In the genomic region with DNA sequence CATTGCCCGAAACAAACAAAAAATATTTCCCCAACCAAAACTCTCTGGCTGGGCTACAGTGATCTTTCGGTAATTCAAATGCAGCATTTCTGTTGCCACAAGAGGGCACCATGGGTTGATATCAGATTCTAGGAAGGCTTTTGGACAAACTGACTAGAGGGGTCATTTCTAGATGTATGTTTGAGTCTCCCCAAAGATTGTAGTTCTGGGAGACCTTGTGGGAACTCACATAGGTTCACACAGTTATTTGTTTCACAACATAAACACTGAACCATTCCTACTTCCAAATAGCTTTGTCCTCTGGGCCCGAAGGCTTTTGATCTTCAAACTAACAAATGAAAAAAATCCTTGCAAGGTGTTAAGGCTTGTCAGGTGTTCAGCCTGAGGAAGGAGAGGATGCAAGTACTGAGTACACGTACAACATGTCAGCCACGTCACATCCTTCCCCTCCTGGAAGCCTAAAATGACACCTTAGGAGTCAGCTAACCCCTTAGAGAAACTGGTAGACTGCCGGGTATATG, we compare ENCODE assay signal across 8 cellular contexts. TPM values are rescaled to one million over a fixed set of nuclear protein-coding genes. Genes with fewer than 3 reads are reported as not detected.
DNase-seq lines count a peak whose midpoint lies in the region; ATAC-seq and TF ChIP-seq lines count a peak whose summit lies in the region.

No MANE protein-coding gene starts in this region.

- intact Hi-C loops in PC-3 (cut with micrococcal nuclease), result loop anchor here (2.0 to 10.0 kb wide), 3 partner anchors 38 to 70 kb away; a partner anchor contains a TSS

- TF ChIP-seq CTCF in PC-3 (conservative IDR thresholded peaks at IDR 0.05; ENCODE audit: low read depth, low read length) (peak; percentile 67), cardiac muscle cell (IDR thresholded peaks at IDR 0.05; ENCODE audit: low read depth, low read length) (peak; percentile 81)

- peak overlapping the region; percentile 94 for H3K27ac Mint-ChIP-seq in activated naive CD4-positive, alpha-beta T cell treated with anti-CD3 and anti-CD28 coated beads, Interleukin-2, amount 50 U/mL, for 24 hours

- H3K36me3 Mint-ChIP-seq in activated naive CD4-positive, alpha-beta T cell treated with anti-CD3 and anti-CD28 coated beads, Interleukin-2, amount 50 U/mL, for 24 hours, result peaks cover 24% of the 10 kb centered on the region

- H3K9me3 Mint-ChIP-seq in activated naive CD4-positive, alpha-beta T cell treated with anti-CD3 and anti-CD28 coated beads, Interleukin-2, amount 50 U/mL, for 24 hours, result no peaks in the 10 kb centered on the region

- CTCF ChIA-PET in PC-3 (lab: Charles Lee), result interaction anchor here (0.6 to 1.0 kb wide), 2 partner anchors 124 to 388 kb away, joined by 3 to 5 read pairs; a partner anchor contains a TSS

- peak overlapping the region; percentile 65 for H3K4me3 Mint-ChIP-seq in activated naive CD4-positive, alpha-beta T cell treated with anti-CD3 and anti-CD28 coated beads, Interleukin-2, amount 50 U/mL, for 24 hours

- H3K9me3 ChIP-seq in PC-3 (ENCODE audit: low read length) (no peaks in the 10 kb centered on the region), cardiac muscle cell (ENCODE audit: low read depth) (no peaks in the 10 kb centered on the region)

- no peaks in the 10 kb centered on the region for H3K27me3 ChIP-seq in PC-3 (ENCODE audit: low read length)
- no peaks in the 10 kb centered on the region for H3K27me3 ChIP-seq in cardiac muscle cell

- H3K4me2 ChIP-seq in PC-3 (ENCODE audit: low read length), result peak overlapping the region; percentile 77

- POLR2A ChIA-PET in PC-3 (lab: Charles Lee; ENCODE audit: unreplicated experiment), result no interaction called here

- DNase-seq in DMS 273 (lab: John Stamatoyannopoulos, UW; ENCODE audit: unreplicated experiment) (peak; percentile 57), DMS 273 treated with DMSO at 0.1 percent for 48 hours (lab: John Stamatoyannopoulos, UW) (no peak), PC-3 (peak; percentile 59), cardiac muscle cell (ENCODE audit: low read depth in 1 of 2, low spot score in 1 of 2) (peak; percentile 51 to 73), renal cortical epithelial cell (ENCODE audit: low read depth) (peak; percentile 42), NCI-H524 treated with DMSO at 0.1 percent for 48 hours (lab: John Stamatoyannopoulos, UW) (no peak)

- H3F3A ChIP-seq in PC-3 (ENCODE audit: low read length, unreplicated experiment), result no peaks in the 10 kb centered on the region

- H3K4me3 ChIP-seq in PC-3 (ENCODE audit: low read length) (peak overlapping the region; percentile 40), cardiac muscle cell (no peak overlapping the region)

- no peaks in the 10 kb centered on the region for H3K27me3 Mint-ChIP-seq in activated naive CD4-positive, alpha-beta T cell treated with anti-CD3 and anti-CD28 coated beads, Interleukin-2, amount 50 U/mL, for 24 hours

- H3K9me2 ChIP-seq in PC-3 (replicated peaks; ENCODE audit: low read length), result no peaks in the 10 kb centered on the region

- H3K79me2 ChIP-seq in PC-3 (ENCODE audit: low read length), result no peaks in the 10 kb centered on the region

- peaks cover 37% of the 10 kb centered on the region for H3K4me1 Mint-ChIP-seq in activated naive CD4-positive, alpha-beta T cell treated with anti-CD3 and anti-CD28 coated beads, Interleukin-2, amount 50 U/mL, for 24 hours

- H3K9ac ChIP-seq in PC-3 (ENCODE audit: low read length), result no peak overlapping the region

- H2AFZ ChIP-seq in PC-3 (ENCODE audit: low read length), result peak overlapping the region; percentile 61

- no TSS peak for BruUV-seq in PC-3 (replicated peaks; lab: Mats Ljungman, UMichigan)

- no peaks in the 10 kb centered on the region for H3K36me3 ChIP-seq in PC-3 (ENCODE audit: low read depth, low read length)
- no peaks in the 10 kb centered on the region for H3K36me3 ChIP-seq in cardiac muscle cell

- no peaks in the 10 kb centered on the region for H4K20me1 ChIP-seq in PC-3 (ENCODE audit: low read length)

- no peak overlapping the region for H3K27ac ChIP-seq in PC-3 (ENCODE audit: low read length)
- no peak overlapping the region for H3K27ac ChIP-seq in cardiac muscle cell

- H3K4me1 ChIP-seq in PC-3 (ENCODE audit: insufficient read depth, low read length) (no peaks in the 10 kb centered on the region), cardiac muscle cell (ENCODE audit: low read depth) (no peaks in the 10 kb centered on the region)

- ATAC-seq in HG02610 (IDR thresholded peaks at IDR 0.05; ENCODE audit: unreplicated experiment) (peak; percentile 40), PC-3 (peak; percentile 81)

RNA-seq across cellular contexts. Expression of a gene that starts 37.0 kb away (rescaled TPM):
- total RNA-seq in PC-3 (2014; rRNA removed) (4.4 and 5.9 TPM in 2 replicates), cardiac muscle cell (0.21 and 0.27 TPM in 2 replicates), renal cortical epithelial cell (1.9 and 3.5 TPM in 2 replicates)
- 0.36 and 1.4 TPM in 2 replicates for polyA plus RNA-seq in cardiac muscle cell

RNA-seq across cellular contexts. Expression of a gene that starts 47.9 kb away (rescaled TPM):
- total RNA-seq in PC-3 (2014; rRNA removed) (not detected in 2 replicates), cardiac muscle cell (not detected in 2 replicates), renal cortical epithelial cell (not detected in 2 replicates)
- not detected in 2 replicates for polyA plus RNA-seq in cardiac muscle cell

Comparison
In these comparisons a context has a peak if more than half of its experiments do, and no peak if none do; other contexts are left out.
1. DNase-seq: peak in DMS 273 (single experiment), PC-3 (single experiment), cardiac muscle cell (2 of 2) and renal cortical epithelial cell (single experiment); none in DMS 273 treated with DMSO at 0.1 percent for 48 hours (single experiment) and NCI-H524 treated with DMSO at 0.1 percent for 48 hours (single experiment).